ENCODE assay signal across 21 cellular contexts in the genomic region with DNA sequence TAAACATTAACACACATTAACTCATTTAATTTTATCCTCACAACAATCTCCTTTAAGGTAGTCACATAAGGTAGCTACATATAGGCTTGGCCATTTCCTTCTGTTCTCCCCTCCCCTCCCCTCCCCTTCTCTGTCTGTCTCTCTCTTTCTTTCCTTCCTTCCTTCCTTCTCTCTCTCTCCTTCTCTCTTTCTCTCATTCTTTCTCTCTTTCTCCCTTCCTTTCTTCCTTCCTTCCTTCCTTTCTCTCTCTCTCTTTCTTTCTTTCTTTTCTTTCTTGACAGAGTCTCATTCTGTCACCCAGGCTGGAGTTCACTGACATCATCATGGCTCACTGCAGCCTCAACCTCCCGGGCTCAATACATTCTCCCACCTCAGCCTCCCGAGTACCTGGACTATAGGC.
"Had no signal": no experiment of that assay in that cellular context is flagged by ENCODE, and none has a peak within 500 bp of the region (broad histone marks: within the 10 kb centered on the region; RNA-seq: fewer than 3 reads in every experiment).

No MANE protein-coding gene starts in this region.

- H3K9me3 ChIP-seq: suprapubic skin had no signal

- H3K27me3 Mint-ChIP-seq: activated CD8-positive, alpha-beta T cell treated with anti-CD3 and anti-CD28 coated beads for 36 hours; activated naive CD8-positive, alpha-beta T cell treated with anti-CD3 and anti-CD28 coated beads for 36 hours; activated T-helper 17 cell treated with anti-CD3 and anti-CD28 coated beads, Interleukin-2, amount 50 U/mL, for 72 hours; stimulated activated naive CD8-positive, alpha-beta T cell treated with anti-CD3 and anti-CD28 coated beads, Interleukin-15, amount 100 ng/mL, for 72 hours had no signal

- H2AFZ ChIP-seq: parathyroid adenoma had no signal

- DNase-seq: activated CD8-positive, alpha-beta T cell treated with anti-CD3 and anti-CD28 coated beads for 36 hours; activated naive CD4-positive, alpha-beta T cell; activated naive CD8-positive, alpha-beta T cell treated with anti-CD3 and anti-CD28 coated beads for 36 hours; activated T-cell treated with anti-CD3 and anti-CD28 coated beads, Interleukin-2, amount 50 U/mL, for 1 hour; amniotic stem cell; effector memory CD4-positive, alpha-beta T cell; glutamatergic neuron; hippocampal formation; islet precursor cell; stimulated activated CD4-positive, alpha-beta T cell treated with anti-CD3 and anti-CD28 coated beads, Interleukin-2, amount 100 ng/mL, for 24 hours; stimulated activated naive CD8-positive, alpha-beta T cell treated with anti-CD3 and anti-CD28 coated beads, Interleukin-15, amount 100 ng/mL, for 72 hours; T-helper 2 cell; upper lobe of left lung; WERI-Rb-1 had no signal

- H3K4me1 Mint-ChIP-seq: stimulated activated naive CD8-positive, alpha-beta T cell treated with anti-CD3 and anti-CD28 coated beads, Interleukin-15, amount 100 ng/mL, for 72 hours had no signal

- ATAC-seq: activated CD8-positive, alpha-beta T cell treated with anti-CD3 and anti-CD28 coated beads for 36 hours; activated T-helper 17 cell treated with anti-CD3 and anti-CD28 coated beads, Interleukin-2, amount 50 U/mL, for 72 hours; natural killer cell treated with Interleukin-12 subunit alpha and Interleukin-12 subunit beta and Interleukin-15 and Interleukin-18, amount 100 ng/mL, for 72 hours; stimulated activated naive CD8-positive, alpha-beta T cell treated with anti-CD3 and anti-CD28 coated beads, Interleukin-15, amount 100 ng/mL, for 72 hours had no signal

- H3K27me3 ChIP-seq: foreskin keratinocyte, suprapubic skin, upper lobe of left lung had no signal

- H3K9ac ChIP-seq: parathyroid adenoma had no signal

- H3K27ac ChIP-seq: foreskin keratinocyte, parathyroid adenoma, suprapubic skin, WERI-Rb-1 had no signal

- H3K4me1 ChIP-seq: foreskin keratinocyte, parathyroid adenoma, upper lobe of left lung had no signal

- H3K27ac Mint-ChIP-seq: activated CD8-positive, alpha-beta T cell treated with anti-CD3 and anti-CD28 coated beads for 36 hours; activated naive CD8-positive, alpha-beta T cell treated with anti-CD3 and anti-CD28 coated beads for 36 hours; activated T-helper 17 cell treated with anti-CD3 and anti-CD28 coated beads, Interleukin-2, amount 50 U/mL, for 72 hours; mesothelial cell of epicardium; natural killer cell treated with Interleukin-12 subunit alpha and Interleukin-12 subunit beta and Interleukin-15 and Interleukin-18, amount 100 ng/mL, for 72 hours; stimulated activated naive CD8-positive, alpha-beta T cell treated with anti-CD3 and anti-CD28 coated beads, Interleukin-15, amount 100 ng/mL, for 72 hours had no signal

- H3K79me2 ChIP-seq: parathyroid adenoma had no signal

- H3K4me3 Mint-ChIP-seq: activated CD8-positive, alpha-beta T cell treated with anti-CD3 and anti-CD28 coated beads for 36 hours; activated naive CD8-positive, alpha-beta T cell treated with anti-CD3 and anti-CD28 coated beads for 36 hours; activated T-helper 17 cell treated with anti-CD3 and anti-CD28 coated beads, Interleukin-2, amount 50 U/mL, for 72 hours; mesothelial cell of epicardium; natural killer cell treated with Interleukin-12 subunit alpha and Interleukin-12 subunit beta and Interleukin-15 and Interleukin-18, amount 100 ng/mL, for 72 hours; stimulated activated naive CD8-positive, alpha-beta T cell treated with anti-CD3 and anti-CD28 coated beads, Interleukin-15, amount 100 ng/mL, for 72 hours had no signal

- H3K4me3 ChIP-seq: lung, suprapubic skin, upper lobe of left lung had no signal

- H3K36me3 ChIP-seq: suprapubic skin, upper lobe of left lung, WERI-Rb-1 had no signal
